ENCODE assay signal across 2 cellular contexts in genomic region chr4:183633476-183634058, GRCh38.
TF ChIP-seq lines count a peak whose summit lies in the region.

No MANE protein-coding gene starts in this region.

TF ChIP-seq in IMR-90, 13 proteins besides CTCF, POLR2A, EP300 and RAD21:
- TF ChIP-seq RCOR1 (IDR thresholded peaks at IDR 0.05; ENCODE audit: insufficient replicate concordance, low read length) (no peak), RFX5 (IDR thresholded peaks at IDR 0.05; ENCODE audit: low read depth, low read length) (no peak), NFE2L2 (IDR thresholded peaks at IDR 0.05; ENCODE audit: low read depth, low read length) (no peak), MXI1 (IDR thresholded peaks at IDR 0.05; ENCODE audit: borderline replicate concordance, low read depth, low read length) (no peak), MAFK (IDR thresholded peaks at IDR 0.05; ENCODE audit: low read depth, low read length) (no peak), SMC3 (IDR thresholded peaks at IDR 0.05; ENCODE audit: low read depth, low read length) (no peak), CHD1 (IDR thresholded peaks at IDR 0.05; ENCODE audit: low read depth, low read length) (no peak), FOS (IDR thresholded peaks at IDR 0.05; ENCODE audit: low read depth, low read length) (no peak), ELK1 (IDR thresholded peaks at IDR 0.05; ENCODE audit: borderline replicate concordance, low read depth, low read length) (no peak), BHLHE40 (IDR thresholded peaks at IDR 0.05; ENCODE audit: low read depth, low read length) (no peak), USF2 (IDR thresholded peaks at IDR 0.05; ENCODE audit: low read depth, low read length) (no peak), CEBPB (IDR thresholded peaks at IDR 0.05; ENCODE audit: low read depth, low read length) (no peak), MAZ (IDR thresholded peaks at IDR 0.05; ENCODE audit: borderline replicate concordance, low read depth, low read length) (no peak)
TF ChIP-seq in IMR-90: peak in this region for 0.

TF ChIP-seq in H1, 55 proteins besides CTCF, POLR2A, EP300 and RAD21:
- no peak for TF ChIP-seq ASH2L (IDR thresholded peaks at IDR 0.05; ENCODE audit: low read length)
